ENCODE assay signal across 8 cellular contexts in the genomic region with DNA sequence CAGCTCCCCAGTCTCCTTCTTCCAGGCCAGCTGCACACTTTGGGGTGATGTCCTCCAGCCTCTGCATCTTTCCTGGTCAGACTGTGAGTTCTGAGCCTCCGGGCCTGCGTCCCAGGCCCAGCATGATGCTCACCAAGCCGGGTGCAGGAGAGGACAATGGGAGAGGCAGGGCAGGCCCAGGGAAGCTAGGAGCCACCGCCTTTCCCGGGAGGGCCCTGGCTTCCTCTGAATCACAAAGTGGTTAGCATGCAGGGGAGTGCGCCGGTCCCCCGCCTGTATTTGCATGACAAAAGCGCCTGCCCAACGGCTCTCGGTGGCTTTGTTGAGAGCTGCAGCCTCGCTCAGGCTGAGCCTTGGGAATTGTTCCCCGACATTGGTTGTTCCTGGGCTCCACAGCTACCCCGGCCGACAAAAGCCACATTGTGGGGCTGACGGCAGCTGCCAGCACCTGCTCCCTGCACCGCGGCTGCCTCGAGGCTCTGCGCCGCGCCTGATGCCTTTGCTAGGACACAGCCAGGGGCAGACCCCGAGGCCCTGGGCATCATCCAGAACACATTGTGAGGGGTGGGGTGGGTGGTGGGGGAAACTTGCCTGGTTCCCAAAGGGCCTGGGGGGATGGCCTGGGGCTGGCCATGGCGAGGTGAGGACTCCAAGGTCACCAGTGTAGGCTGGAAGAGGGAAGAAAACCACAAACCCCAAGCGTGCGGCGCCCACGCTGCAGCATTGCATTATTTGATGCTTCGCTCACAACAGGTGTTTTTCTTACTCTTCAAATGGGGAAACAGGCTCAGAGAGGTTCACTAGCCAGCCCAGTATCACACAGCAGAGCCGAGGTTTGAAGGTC. TPM values are rescaled to one million over a fixed set of nuclear protein-coding genes. Genes with fewer than 3 reads are reported as not detected.
DNase-seq lines count a peak whose midpoint lies in the region; ATAC-seq and TF ChIP-seq lines count a peak whose summit lies in the region.

No MANE protein-coding gene starts in this region.

- no peaks in the 10 kb centered on the region for H3K36me3 ChIP-seq in Karpas-422 (ENCODE audit: insufficient read depth, low read length)
- H3K36me3 ChIP-seq in OCI-LY7 (ENCODE audit: insufficient read depth, low read length) = no peaks in the 10 kb centered on the region
- no peaks in the 10 kb centered on the region for H3K36me3 ChIP-seq in right atrium auricular region
- H3K36me3 ChIP-seq in uterus = no peaks in the 10 kb centered on the region

- POLR2A ChIA-PET in OCI-LY7 (lab: Charles Lee) = interaction anchor here (0.6 to 2.3 kb wide), 6 partner anchors 9 to 111 kb away, joined by 3 to 8 read pairs (median 3); no protein-coding TSS in a partner anchor

- H3K27me3 ChIP-seq in Karpas-422 (ENCODE audit: low read length) (no peaks in the 10 kb centered on the region), right atrium auricular region (no peaks in the 10 kb centered on the region), uterus (no peaks in the 10 kb centered on the region)

- intact Hi-C loops in OCI-LY7 (cut with micrococcal nuclease; ENCODE audit: unreplicated experiment) = loop anchor here (1.0 to 2.0 kb wide), 4 partner anchors 20 to 91 kb away; a partner anchor contains a TSS
- intact Hi-C loops in uterus (cut with DNase I; ENCODE audit: low total_unique reads) = no loop called here

- H3K4me3 ChIP-seq in Karpas-422 (ENCODE audit: low read length) (peak overlapping the region; percentile 56), OCI-LY7 (ENCODE audit: low read depth, low read length, poor library complexity, severe bottlenecking) (peak overlapping the region; percentile 56), right atrium auricular region (no peak overlapping the region), uterus (no peak overlapping the region)

- H3K79me2 ChIP-seq in Karpas-422 (ENCODE audit: low read length) (no peaks in the 10 kb centered on the region), OCI-LY7 (ENCODE audit: insufficient read depth, low read depth, low read length) (no peaks in the 10 kb centered on the region)

- DNase-seq in Karpas-422 (peak; percentile 85), OCI-LY7 (ENCODE audit: low spot score) (peak; percentile 87), right atrium auricular region (ENCODE audit: low spot score) (peak; percentile 70), putamen (ENCODE audit: low spot score) (peak; percentile 94), GM13977 (ENCODE audit: low spot score) (no peak), NCI-H82 treated with DMSO at 0.1 percent for 48 hours (lab: John Stamatoyannopoulos, UW; ENCODE audit: unreplicated experiment) (no peak), uterus (no peak)

- H3K27ac ChIP-seq in Karpas-422 (ENCODE audit: low read length) (peak overlapping the region; percentile 97), OCI-LY7 (ENCODE audit: low read depth, low read length, poor library complexity, severe bottlenecking) (peak overlapping the region; percentile 87), right atrium auricular region (no peak overlapping the region), uterus (no peak overlapping the region)

- TF ChIP-seq POLR2A in uterus (IDR thresholded peaks at IDR 0.05) = no peak

- H3K4me2 ChIP-seq in Karpas-422 (ENCODE audit: low read depth, low read length, poor library complexity, severe bottlenecking) = peak overlapping the region; percentile 67
- peak overlapping the region; percentile 92 for H3K4me2 ChIP-seq in OCI-LY7 (ENCODE audit: low read length)

- no peaks in the 10 kb centered on the region for H3K9me2 ChIP-seq in Karpas-422 (replicated peaks; ENCODE audit: insufficient read depth, low read length)
- H3K9me2 ChIP-seq in OCI-LY7 (ENCODE audit: insufficient read depth, low read length) = no peaks in the 10 kb centered on the region

- H4K20me1 ChIP-seq in Karpas-422 (ENCODE audit: insufficient read depth, low read depth, low read length) (no peaks in the 10 kb centered on the region), OCI-LY7 (ENCODE audit: insufficient read depth, low read length) (no peaks in the 10 kb centered on the region)

- no peak for ATAC-seq in HG02981 (IDR thresholded peaks at IDR 0.05; ENCODE audit: unreplicated experiment)

- no peak overlapping the region for H2AFZ ChIP-seq in Karpas-422 (ENCODE audit: low read length)
- H2AFZ ChIP-seq in OCI-LY7 (ENCODE audit: low read length) = peak overlapping the region; percentile 2; the same call in 1 of the 2 replicates

- CTCF ChIA-PET in OCI-LY7 (lab: Charles Lee; ENCODE audit: unreplicated experiment) = interaction anchor here (0.7 to 1.3 kb wide), 3 partner anchors 39 to 84 kb away, joined by 3 to 4 read pairs (median 4); no protein-coding TSS in a partner anchor

- H3K4me1 ChIP-seq in Karpas-422 (ENCODE audit: low read length) (peaks cover 80% of the 10 kb centered on the region), OCI-LY7 (ENCODE audit: insufficient read depth, low read length, poor library complexity, severe bottlenecking) (peaks cover 90% of the 10 kb centered on the region), right atrium auricular region (peaks cover 0 to 51% of the 10 kb centered on the region in 2 donors), uterus (no peaks in the 10 kb centered on the region)

- no TSS peak for BruUV-seq in OCI-LY7 (replicated peaks; lab: Mats Ljungman, UMichigan)

- TF ChIP-seq CTCF in OCI-LY7 (conservative IDR thresholded peaks at IDR 0.05; ENCODE audit: low read length) (no peak), right atrium auricular region (IDR thresholded peaks at IDR 0.05) (no peak), GM13977 (IDR thresholded peaks at IDR 0.05; ENCODE audit: extremely low read depth, insufficient read depth, missing control alignments) (no peak), uterus (IDR thresholded peaks at IDR 0.05) (no peak)

- H3K9ac ChIP-seq in Karpas-422 (ENCODE audit: low read length) = peak overlapping the region; percentile 70

- H3K9me3 ChIP-seq in Karpas-422 (ENCODE audit: low read length) (no peaks in the 10 kb centered on the region), OCI-LY7 (ENCODE audit: low read length) (no peaks in the 10 kb centered on the region), right atrium auricular region (no peaks in the 10 kb centered on the region), uterus (no peaks in the 10 kb centered on the region)

- in situ Hi-C loops in GM13977 (cut with MboI; ENCODE audit: low pct_unique_long_range_greater_than_20kb, low sequenced_read_pairs, unreplicated experiment) = no loop called here

RNA-seq across cellular contexts. Expression of a gene that starts 20.0 kb away (rescaled TPM):
- 32.9 and 38.8 TPM in 2 replicates for total RNA-seq in Karpas-422 (2014; rRNA removed; shearing (Covaris generic); ENCODE audit: low replicate concordance)
- 62.0 and 64.6 TPM in 2 replicates for total RNA-seq in OCI-LY7 (2014; rRNA removed; shearing (Covaris generic))
- total RNA-seq in OCI-LY7 (2022) (62.6 and 63.2 TPM in 2 replicates), right atrium auricular region (10 to 100 TPM; 52.8 to 54.6 TPM), uterus (10 to 100 TPM; 20.2 to 58.8 (median 25.7) TPM)

Comparison
In these comparisons a context has a peak if more than half of its experiments do, and no peak if none do; other contexts are left out.
1. DNase-seq: peak in Karpas-422 (single experiment), OCI-LY7 (single experiment), right atrium auricular region (single experiment) and putamen (single experiment); none in GM13977 (single experiment), NCI-H82 treated with DMSO at 0.1 percent for 48 hours (single experiment) and uterus (0 of 2).
2. H3K27ac ChIP-seq: peak in Karpas-422 (single experiment) and OCI-LY7 (single experiment); none in right atrium auricular region (0 of 2) and uterus (0 of 2).
3. H3K4me3 ChIP-seq: peak in Karpas-422 (single experiment) and OCI-LY7 (single experiment); none in right atrium auricular region (0 of 2) and uterus (0 of 2).